ENCODE assay signal across 10 cellular contexts in the genomic region with DNA sequence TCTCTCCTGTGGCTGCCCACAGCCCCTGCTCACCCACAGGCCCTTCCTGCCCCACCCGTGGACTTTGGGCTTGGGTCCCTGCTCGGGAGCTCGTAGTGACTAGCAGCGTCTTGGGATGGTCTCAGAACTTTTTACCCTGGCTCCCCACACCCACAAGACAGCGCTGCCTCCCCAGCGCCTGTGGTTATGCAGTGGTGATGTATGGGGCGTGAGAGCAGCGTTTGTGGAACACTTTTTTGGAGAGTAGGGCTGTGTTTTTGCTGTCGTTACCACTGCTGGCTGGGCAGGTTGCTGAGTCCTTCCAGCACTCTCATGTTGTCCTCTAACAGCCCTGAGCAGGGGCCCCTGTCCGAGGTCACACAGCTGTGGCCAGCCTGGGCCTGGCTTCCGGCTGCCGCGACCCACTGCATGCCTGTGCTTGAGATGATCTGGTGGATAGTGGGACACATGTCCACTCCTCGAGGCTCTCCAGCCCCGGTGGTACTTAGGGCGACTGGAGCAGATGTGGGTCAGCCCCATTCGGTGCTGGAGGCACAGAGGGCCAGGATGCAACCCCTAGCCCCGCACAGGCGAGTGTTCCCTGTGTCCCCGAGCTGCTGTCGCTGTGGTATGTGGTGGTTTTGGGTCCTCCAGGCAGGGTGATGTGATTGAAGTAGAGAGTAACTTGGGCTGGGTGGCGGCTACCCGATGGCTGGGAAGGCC. TPM values are rescaled to one million over a fixed set of nuclear protein-coding genes. Genes with fewer than 3 reads are reported as not detected.
DNase-seq lines count a peak whose midpoint lies in the region; ATAC-seq and TF ChIP-seq lines count a peak whose summit lies in the region.
"Had no signal": no experiment of that assay in that cellular context is flagged by ENCODE, and none has a peak within 500 bp of the region (broad histone marks: within the 10 kb centered on the region; RNA-seq: fewer than 3 reads in every experiment).

No MANE protein-coding gene starts in this region.

- no peaks in the 10 kb centered on the region for H3K9me3 Mint-ChIP-seq in T-helper 1 cell treated with Interleukin-12 subunit alpha and Interleukin-12 subunit beta and Interleukin-4 antibody, amounts not matched to agents 30 μg/mL and 1 μg/mL, for 36 hours
- H3K9me3 Mint-ChIP-seq in brain (peaks cover 0 to 7% (median 0%) of the 10 kb centered on the region in 5 experiments), neural crest cell (no peaks in the 10 kb centered on the region)

- TF ChIP-seq CTCF in brain (conservative IDR thresholded peaks at IDR 0.05) (no peak), neural crest cell (conservative IDR thresholded peaks at IDR 0.05) (no peak)

- H3K27ac ChIP-seq in BLaER1 treated with 17β-estradiol and CSF1 and Interleukin-3, amounts not matched to agents 10 nM and 100 nM, result peak overlapping the region in 9 of 11 experiments; percentile 26 to 69 (median 64); a peak in 17 of 22 replicates

- peaks cover 26% of the 10 kb centered on the region for H3K4me1 Mint-ChIP-seq in T-helper 1 cell treated with Interleukin-12 subunit alpha and Interleukin-12 subunit beta and Interleukin-4 antibody, amounts not matched to agents 30 μg/mL and 1 μg/mL, for 36 hours (ENCODE audit: low read depth)
- H3K4me1 Mint-ChIP-seq in brain (peaks cover 50% of the 10 kb centered on the region), neural crest cell (peaks cover 34% of the 10 kb centered on the region)

- H3K27me3 Mint-ChIP-seq in T-helper 1 cell treated with Interleukin-12 subunit alpha and Interleukin-12 subunit beta and Interleukin-4 antibody, amounts not matched to agents 30 μg/mL and 1 μg/mL, for 36 hours (ENCODE audit: low read depth), result no peaks in the 10 kb centered on the region
- H3K27me3 Mint-ChIP-seq in brain (no peaks in the 10 kb centered on the region), neural crest cell (ENCODE audit: low read depth) (no peaks in the 10 kb centered on the region)

- peak overlapping the region in 9 of 10 experiments; percentile 30 to 59 (median 47); a peak in 13 of 20 replicates for H3K4me3 ChIP-seq in BLaER1 treated with 17β-estradiol and CSF1 and Interleukin-3, amounts not matched to agents 10 nM and 100 nM

- peak overlapping the region; percentile 7 to 76 (median 63); a peak in 20 of 22 replicates for H3K9ac ChIP-seq in BLaER1 treated with 17β-estradiol and CSF1 and Interleukin-3, amounts not matched to agents 10 nM and 100 nM

- peaks cover 6 to 87% (median 51%) of the 10 kb centered on the region in 11 experiments; a peak in 19 of 22 replicates for H4K20me1 ChIP-seq in BLaER1 treated with 17β-estradiol and CSF1 and Interleukin-3, amounts not matched to agents 10 nM and 100 nM

- DNase-seq in neural crest cell (ENCODE audit: low read depth, low spot score) (no peak), COR-L47 (lab: John Stamatoyannopoulos, UW) (no peak), midbrain (lab: John Stamatoyannopoulos, UW) (no peak), NCI-H524 (lab: John Stamatoyannopoulos, UW) (no peak)
- DNase-seq: NK-92 treated with Interleukin-12 subunit alpha and Interleukin-12 subunit beta, amount 100 ng/mL, for 24 hours had no signal

- H3K27ac Mint-ChIP-seq in T-helper 1 cell treated with Interleukin-12 subunit alpha and Interleukin-12 subunit beta and Interleukin-4 antibody, amounts not matched to agents 30 μg/mL and 1 μg/mL, for 36 hours, result peak overlapping the region; percentile 90
- H3K27ac Mint-ChIP-seq in brain (peak overlapping the region in 4 of 5 experiments; percentile 16 to 56 (median 45)), neural crest cell (ENCODE audit: unreplicated experiment) (peak overlapping the region; percentile 88)

- H3K36me3 ChIP-seq in BLaER1 treated with 17β-estradiol and CSF1 and Interleukin-3, amounts not matched to agents 10 nM and 100 nM, result no peaks in the 10 kb centered on the region

- ATAC-seq in GM21723 (IDR thresholded peaks at IDR 0.05; ENCODE audit: unreplicated experiment), result no peak
- ATAC-seq: HCT116 had no signal

- H3K4me3 Mint-ChIP-seq in T-helper 1 cell treated with Interleukin-12 subunit alpha and Interleukin-12 subunit beta and Interleukin-4 antibody, amounts not matched to agents 30 μg/mL and 1 μg/mL, for 36 hours, result peak overlapping the region; percentile 81
- H3K4me3 Mint-ChIP-seq in brain (peak overlapping the region in 1 of 5 experiments; percentile 23), neural crest cell (peak overlapping the region; percentile 49)

- peaks cover 54 to 80% (median 77%) of the 10 kb centered on the region in 10 experiments for H3K4me1 ChIP-seq in BLaER1 treated with 17β-estradiol and CSF1 and Interleukin-3, amounts not matched to agents 10 nM and 100 nM

- peaks cover 0 to 5% (median 0%) of the 10 kb centered on the region in 11 experiments; a peak in 5 of 22 replicates for H3K9me3 ChIP-seq in BLaER1 treated with 17β-estradiol and CSF1 and Interleukin-3, amounts not matched to agents 10 nM and 100 nM (replicated peaks in 1 of 11)

- peak overlapping the region; percentile 86 to 99 (median 96) for H3K4me2 ChIP-seq in BLaER1 treated with 17β-estradiol and CSF1 and Interleukin-3, amounts not matched to agents 10 nM and 100 nM

- peaks cover 0 to 36% (median 0%) of the 10 kb centered on the region in 11 experiments; a peak in 8 of 22 replicates for H3K27me3 ChIP-seq in BLaER1 treated with 17β-estradiol and CSF1 and Interleukin-3, amounts not matched to agents 10 nM and 100 nM

- H3K36me3 Mint-ChIP-seq in T-helper 1 cell treated with Interleukin-12 subunit alpha and Interleukin-12 subunit beta and Interleukin-4 antibody, amounts not matched to agents 30 μg/mL and 1 μg/mL, for 36 hours (ENCODE audit: low read depth), result peaks cover 6% of the 10 kb centered on the region
- peaks cover 5% of the 10 kb centered on the region for H3K36me3 Mint-ChIP-seq in brain
- H3K36me3 Mint-ChIP-seq in neural crest cell (ENCODE audit: low read depth), result no peaks in the 10 kb centered on the region

RNA-seq across cellular contexts. Expression of gene GRAMD4, which starts 7.1 kb away (rescaled TPM):
- 12.6 TPM for polyA plus RNA-seq in brain (ENCODE audit: insufficient read depth, low read depth, low replicate concordance)
- total RNA-seq in neural crest cell, result 32.3 and 34.1 TPM in 2 replicates
